Comparison of ENCODE assay signal across 8 cellular contexts in the genomic region with DNA sequence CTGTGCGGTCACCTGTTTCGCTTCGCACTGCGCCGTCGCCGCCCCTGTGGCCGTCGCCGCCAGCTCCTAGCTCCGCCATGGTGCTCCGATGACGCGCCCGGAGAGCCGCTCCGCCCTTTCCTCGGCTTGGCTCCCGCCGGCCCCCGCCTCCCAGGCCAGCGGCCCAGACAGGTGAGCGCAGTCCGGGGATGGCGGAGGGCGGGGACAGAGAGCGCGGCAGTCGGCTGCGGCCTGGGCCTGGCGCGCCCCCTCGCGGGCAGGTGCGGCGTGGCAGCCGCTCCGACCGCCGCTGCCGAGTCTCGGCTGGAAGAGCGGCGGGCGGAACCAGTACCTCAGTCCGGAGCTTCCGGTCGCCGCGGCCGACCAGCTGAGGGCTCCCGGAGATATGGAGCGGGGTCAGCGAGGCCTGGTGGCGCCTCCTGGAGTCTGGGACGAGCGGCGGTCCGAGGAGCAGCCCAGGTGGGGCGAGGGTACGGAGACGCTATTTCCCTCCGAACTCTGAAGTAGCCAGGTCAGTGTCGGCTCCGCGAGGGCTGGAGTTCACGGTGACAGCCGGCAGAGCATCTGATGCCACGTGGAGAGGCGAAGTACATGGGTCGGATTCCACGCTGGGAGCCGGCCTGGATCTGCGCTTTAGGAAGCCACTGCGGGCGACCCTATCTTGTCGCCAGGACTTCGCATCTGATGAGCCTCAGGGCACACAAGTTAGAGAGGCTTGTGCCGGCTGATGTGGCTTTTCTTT. TPM values are rescaled to one million over a fixed set of nuclear protein-coding genes. Genes with fewer than 3 reads are reported as not detected.
DNase-seq lines count a peak whose midpoint lies in the region; ATAC-seq and TF ChIP-seq lines count a peak whose summit lies in the region.

MAP7 (minus strand) TSS at position 93 of the 742 bp plus-strand sequence; CDS start at position 79, 14 bp downstream.

- H3K36me3 Mint-ChIP-seq in activated T-helper 1 cell treated with anti-CD3 and anti-CD28 coated beads, Interleukin-12 subunit alpha, Interleukin-12 subunit beta, Interleukin-2, Interleukin-4 antibody, amounts not matched to agents 30 ng/mL and 10 ng/mL and 1 ng/mL, durations not matched to agents 14 hours and 24 hours and 36 hours (ENCODE audit: low read depth) = peaks cover 9% of the 10 kb centered on the region

- intact Hi-C loops in PC-3 (cut with micrococcal nuclease) = no loop called here
- intact Hi-C loops in activated T-helper 1 cell treated with anti-CD3 and anti-CD28 coated beads, Interleukin-12 subunit alpha, Interleukin-12 subunit beta, Interleukin-2, Interleukin-4 antibody, amounts not matched to agents 30 ng/mL and 10 ng/mL and 1 ng/mL, durations not matched to agents 14 hours and 24 hours and 36 hours (cut with micrococcal nuclease) = loop anchor here (1.0 to 5.0 kb wide), 2 partner anchors 173 to 261 kb away; partner anchors contain the start of gene BCLAF1

- TF ChIP-seq RAD21 in neural cell (conservative IDR thresholded peaks at IDR 0.05) = peak; percentile 90

- DNase-seq in AG20443 (ENCODE audit: low spot score) = peak; percentile 82
- DNase-seq in GM19238 (ENCODE audit: insufficient read length, low spot score) = peak; percentile 65
- peak; percentile 90 for DNase-seq in PC-3
- peak; percentile 53 for DNase-seq in activated T-helper 1 cell treated with anti-CD3 and anti-CD28 coated beads, Interleukin-12 subunit alpha, Interleukin-12 subunit beta, Interleukin-2, Interleukin-4 antibody, amounts not matched to agents 30 ng/mL and 10 ng/mL and 1 ng/mL, durations not matched to agents 14 hours and 24 hours and 36 hours (ENCODE audit: low spot score)
- DNase-seq in fibroblast of the aortic adventitia (ENCODE audit: low read depth) = no peak
- DNase-seq in superior temporal gyrus (ENCODE audit: extremely low spot score) = peak; percentile 42

- H3K4me1 ChIP-seq in PC-3 (ENCODE audit: insufficient read depth, low read length) = peaks cover 23% of the 10 kb centered on the region

- H3K9me3 ChIP-seq in PC-3 (ENCODE audit: low read length) (no peaks in the 10 kb centered on the region), neural cell (ENCODE audit: low read length) (no peaks in the 10 kb centered on the region)

- peak within 1 kb of the TSS; percentile 96 for H3K4me2 ChIP-seq in PC-3 (ENCODE audit: low read length)
- peak within 1 kb of the TSS; percentile 76 for H3K4me2 ChIP-seq in neural cell (ENCODE audit: low read length)

- no peak within 1 kb of the TSS for H3K27ac Mint-ChIP-seq in activated T-helper 1 cell treated with anti-CD3 and anti-CD28 coated beads, Interleukin-12 subunit alpha, Interleukin-12 subunit beta, Interleukin-2, Interleukin-4 antibody, amounts not matched to agents 30 ng/mL and 10 ng/mL and 1 ng/mL, durations not matched to agents 14 hours and 24 hours and 36 hours

- peak within 1 kb of the TSS; percentile 82 for H3K4me3 ChIP-seq in PC-3 (ENCODE audit: low read length)
- peak within 1 kb of the TSS; percentile 71 for H3K4me3 ChIP-seq in fibroblast of the aortic adventitia (ENCODE audit: low read depth, low read length)
- H3K4me3 ChIP-seq in neural cell (ENCODE audit: low read length) = peak within 1 kb of the TSS; percentile 78

- H3K27me3 ChIP-seq in PC-3 (ENCODE audit: low read length) (no peaks in the 10 kb centered on the region), neural cell (ENCODE audit: insufficient read depth, low read depth, low read length) (peaks cover 66% of the 10 kb centered on the region)

- H4K20me1 ChIP-seq in PC-3 (ENCODE audit: low read length) (peaks cover 5% of the 10 kb centered on the region; the same call in 1 of the 2 replicates), neural cell (ENCODE audit: insufficient read depth) (no peaks in the 10 kb centered on the region)

- H2AFZ ChIP-seq in PC-3 (ENCODE audit: low read length) (peak within 1 kb of the TSS; percentile 85), neural cell (ENCODE audit: low read depth, low read length) (peak within 1 kb of the TSS; percentile 14)

- no peaks in the 10 kb centered on the region for H3K9me3 Mint-ChIP-seq in activated T-helper 1 cell treated with anti-CD3 and anti-CD28 coated beads, Interleukin-12 subunit alpha, Interleukin-12 subunit beta, Interleukin-2, Interleukin-4 antibody, amounts not matched to agents 30 ng/mL and 10 ng/mL and 1 ng/mL, durations not matched to agents 14 hours and 24 hours and 36 hours

- peak; percentile 27 for TF ChIP-seq EP300 in neural cell (conservative IDR thresholded peaks at IDR 0.05; ENCODE audit: poor library complexity, severe bottlenecking)

- H3K27ac ChIP-seq in PC-3 (ENCODE audit: low read length) (peak within 1 kb of the TSS; percentile 84), neural cell (ENCODE audit: low read length) (no peak within 1 kb of the TSS)

- H3K36me3 ChIP-seq in PC-3 (ENCODE audit: low read depth, low read length) (no peaks in the 10 kb centered on the region), neural cell (ENCODE audit: insufficient read depth, low read length) (no peaks in the 10 kb centered on the region)

- H3K9me2 ChIP-seq in PC-3 (replicated peaks; ENCODE audit: low read length) (no peaks in the 10 kb centered on the region), neural cell (ENCODE audit: insufficient read depth, low read length) (no peaks in the 10 kb centered on the region)

- peak within 1 kb of the TSS; percentile 100 for H3K9ac ChIP-seq in PC-3 (ENCODE audit: low read length)
- H3K9ac ChIP-seq in neural cell (ENCODE audit: low read length) = peak within 1 kb of the TSS; percentile 57

- H3K79me2 ChIP-seq in PC-3 (ENCODE audit: low read length) (peaks cover 45% of the 10 kb centered on the region), neural cell (replicated peaks; ENCODE audit: insufficient read depth, low read length) (no peaks in the 10 kb centered on the region)

- TF ChIP-seq CTCF in PC-3 (conservative IDR thresholded peaks at IDR 0.05; ENCODE audit: low read depth, low read length) (peak; percentile 78), fibroblast of the aortic adventitia (IDR thresholded peaks at IDR 0.05; ENCODE audit: insufficient read depth, low read length) (peak; percentile 38), neural cell (IDR thresholded peaks at IDR 0.05; ENCODE audit: poor library complexity, severe bottlenecking) (peak; percentile 99)

- H3K4me3 Mint-ChIP-seq in activated T-helper 1 cell treated with anti-CD3 and anti-CD28 coated beads, Interleukin-12 subunit alpha, Interleukin-12 subunit beta, Interleukin-2, Interleukin-4 antibody, amounts not matched to agents 30 ng/mL and 10 ng/mL and 1 ng/mL, durations not matched to agents 14 hours and 24 hours and 36 hours = peak within 1 kb of the TSS; percentile 74

- H3K27me3 Mint-ChIP-seq in activated T-helper 1 cell treated with anti-CD3 and anti-CD28 coated beads, Interleukin-12 subunit alpha, Interleukin-12 subunit beta, Interleukin-2, Interleukin-4 antibody, amounts not matched to agents 30 ng/mL and 10 ng/mL and 1 ng/mL, durations not matched to agents 14 hours and 24 hours and 36 hours (ENCODE audit: insufficient read depth) = peaks cover 48% of the 10 kb centered on the region

- no peaks in the 10 kb centered on the region for H3F3A ChIP-seq in PC-3 (ENCODE audit: low read length, unreplicated experiment)
- no peaks in the 10 kb centered on the region for H3F3A ChIP-seq in neural cell (ENCODE audit: insufficient read depth, low read length, poor library complexity, severe bottlenecking)

- POLR2A ChIA-PET in PC-3 (lab: Charles Lee; ENCODE audit: unreplicated experiment) = interaction anchor here (0.6 kb wide), 1 partner anchor 749 kb away, joined by 3 read pairs; no protein-coding TSS in a partner anchor

- CTCF ChIA-PET in PC-3 (lab: Charles Lee) = interaction anchor here (0.8 to 1.3 kb wide), 4 partner anchors 93 to 242 kb away, joined by 3 to 6 read pairs (median 4); partner anchors contain the start of gene MAP3K5

- peaks cover 15% of the 10 kb centered on the region for H3K4me1 Mint-ChIP-seq in activated T-helper 1 cell treated with anti-CD3 and anti-CD28 coated beads, Interleukin-12 subunit alpha, Interleukin-12 subunit beta, Interleukin-2, Interleukin-4 antibody, amounts not matched to agents 30 ng/mL and 10 ng/mL and 1 ng/mL, durations not matched to agents 14 hours and 24 hours and 36 hours (ENCODE audit: low read depth)

- peak; percentile 56 for ATAC-seq in HG03378 (IDR thresholded peaks at IDR 0.05; ENCODE audit: unreplicated experiment)
- ATAC-seq in PC-3 = peak; percentile 88

- no TSS peak for BruUV-seq in PC-3 (replicated peaks; lab: Mats Ljungman, UMichigan)

TF ChIP-seq in neural cell, 6 proteins besides CTCF, POLR2A, EP300 and RAD21 (continues in another document):
- no peak for TF ChIP-seq TAF1 (IDR thresholded peaks at IDR 0.05; ENCODE audit: low read depth)
- peak; percentile 53 for TF ChIP-seq MXI1 (conservative IDR thresholded peaks at IDR 0.05; ENCODE audit: poor library complexity, severe bottlenecking)
- TF ChIP-seq EZH2 (IDR thresholded peaks at IDR 0.05; ENCODE audit: borderline replicate concordance, insufficient read depth, low read length, poor library complexity, severe bottlenecking) = peak; percentile 3
- peak; percentile 91 for TF ChIP-seq SMC3 (conservative IDR thresholded peaks at IDR 0.05; ENCODE audit: poor library complexity)

RNA-seq across cellular contexts. Expression of gene MAP7, which starts in this region (rescaled TPM):
- 13.9 and 25.3 TPM in 2 replicates for total RNA-seq in PC-3 (2014; rRNA removed)
- total RNA-seq in activated T-helper 1 cell treated with anti-CD3 and anti-CD28 coated beads, Interleukin-12 subunit alpha, Interleukin-12 subunit beta, Interleukin-2, Interleukin-4 antibody, amounts not matched to agents 30 ng/mL and 10 ng/mL and 1 ng/mL, durations not matched to agents 14 hours and 24 hours and 36 hours = 1.7 and 2.3 TPM in 2 replicates
- 0.36 and 0.49 TPM in 2 replicates for total RNA-seq in fibroblast of the aortic adventitia (ENCODE audit: low replicate concordance)
- polyA plus RNA-seq in neural cell = 3.6 and 5.1 TPM in 2 replicates
- polyA minus RNA-seq in neural cell = 6.3 and 7.3 TPM in 2 replicates

Comparison
In these comparisons a context has a peak if more than half of its experiments do, and no peak if none do; other contexts are left out.
1. CTCF ChIP-seq: peak in every context shown above with its lines; median percentile 99 in neural cell; 78 in PC-3; 38 in fibroblast of the aortic adventitia.